Comparison of ENCODE assay signal across 1 cellular context in the genomic region with DNA sequence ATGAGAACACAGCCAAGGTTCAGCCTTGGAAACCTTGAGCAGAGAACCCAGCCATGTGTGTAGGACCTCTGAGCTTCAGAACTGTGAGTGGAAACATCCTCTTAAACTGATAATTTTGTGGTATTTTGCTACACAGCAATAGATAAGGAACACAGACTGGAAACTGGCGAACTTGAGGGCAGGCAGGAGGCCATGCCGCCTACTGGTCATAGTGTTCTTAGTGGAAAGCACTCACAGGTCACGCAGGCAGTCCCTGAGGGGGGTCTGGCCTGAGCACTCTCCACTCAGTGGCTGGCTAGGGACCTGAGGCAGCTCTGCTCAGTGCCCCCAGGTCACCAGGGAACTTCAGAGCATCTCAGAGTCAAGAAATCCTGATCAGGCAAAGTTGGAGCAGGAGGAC.
A peak's percentile ranks its signal among the peaks of the same experiment; 100 is the strongest.
TF ChIP-seq lines count a peak whose summit lies in the region.

No MANE protein-coding gene starts in this region.

TF ChIP-seq in HepG2, 621 proteins besides CTCF, POLR2A, EP300 and RAD21 (continued from another document):
- TF ChIP-seq, protein P1, sequence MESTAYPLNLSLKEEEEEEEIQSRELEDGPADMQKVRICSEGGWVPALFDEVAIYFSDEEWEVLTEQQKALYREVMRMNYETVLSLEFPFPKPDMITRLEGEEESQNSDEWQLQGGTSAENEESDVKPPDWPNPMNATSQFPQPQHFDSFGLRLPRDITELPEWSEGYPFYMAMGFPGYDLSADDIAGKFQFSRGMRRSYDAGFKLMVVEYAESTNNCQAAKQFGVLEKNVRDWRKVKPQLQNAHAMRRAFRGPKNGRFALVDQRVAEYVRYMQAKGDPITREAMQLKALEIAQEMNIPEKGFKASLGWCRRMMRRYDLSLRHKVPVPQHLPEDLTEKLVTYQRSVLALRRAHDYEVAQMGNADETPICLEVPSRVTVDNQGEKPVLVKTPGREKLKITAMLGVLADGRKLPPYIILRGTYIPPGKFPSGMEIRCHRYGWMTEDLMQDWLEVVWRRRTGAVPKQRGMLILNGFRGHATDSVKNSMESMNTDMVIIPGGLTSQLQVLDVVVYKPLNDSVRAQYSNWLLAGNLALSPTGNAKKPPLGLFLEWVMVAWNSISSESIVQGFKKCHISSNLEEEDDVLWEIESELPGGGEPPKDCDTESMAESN (CRISPR knock-in tag; conservative IDR thresholded peaks at IDR 0.05) = no peak
- TF ChIP-seq STAG1 (CRISPR knock-in tag; IDR thresholded peaks at IDR 0.05) = 0 out of 2 replicates have a peak, but pooled peaks have one; percentile 16
- TF ChIP-seq, protein P2, sequence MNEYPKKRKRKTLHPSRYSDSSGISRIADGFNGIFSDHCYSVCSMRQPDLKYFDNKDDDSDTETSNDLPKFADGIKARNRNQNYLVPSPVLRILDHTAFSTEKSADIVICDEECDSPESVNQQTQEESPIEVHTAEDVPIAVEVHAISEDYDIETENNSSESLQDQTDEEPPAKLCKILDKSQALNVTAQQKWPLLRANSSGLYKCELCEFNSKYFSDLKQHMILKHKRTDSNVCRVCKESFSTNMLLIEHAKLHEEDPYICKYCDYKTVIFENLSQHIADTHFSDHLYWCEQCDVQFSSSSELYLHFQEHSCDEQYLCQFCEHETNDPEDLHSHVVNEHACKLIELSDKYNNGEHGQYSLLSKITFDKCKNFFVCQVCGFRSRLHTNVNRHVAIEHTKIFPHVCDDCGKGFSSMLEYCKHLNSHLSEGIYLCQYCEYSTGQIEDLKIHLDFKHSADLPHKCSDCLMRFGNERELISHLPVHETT (CRISPR knock-in tag; conservative IDR thresholded peaks at IDR 0.05) = no peak
- no peak for TF ChIP-seq DMAP1 (CRISPR knock-in tag; IDR thresholded peaks at IDR 0.05)
- TF ChIP-seq, protein P3, sequence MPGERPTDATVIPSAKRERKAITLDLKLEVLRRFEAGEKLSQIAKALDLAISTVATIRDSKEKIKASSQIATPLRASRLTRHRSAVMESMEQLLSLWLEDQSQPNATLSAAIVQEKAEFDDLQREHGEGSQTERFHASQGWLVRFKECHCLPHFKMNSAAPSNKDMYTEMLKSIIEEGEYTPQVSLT (CRISPR knock-in tag; IDR thresholded peaks at IDR 0.05; ENCODE audit: borderline replicate concordance, low read depth) = no peak
- no peak for TF ChIP-seq NFKBIZ (CRISPR knock-in tag; IDR thresholded peaks at IDR 0.05)
- TF ChIP-seq CREB1 (IDR thresholded peaks at IDR 0.05) = no peak
- TF ChIP-seq CREB1 (CRISPR knock-in tag; IDR thresholded peaks at IDR 0.05) = no peak
